15 cellular contexts compared by ENCODE assay signal in genomic region chr5:16544607-16545374, GRCh38.
A peak's percentile ranks its signal among the peaks of the same experiment; 100 is the strongest.
DNase-seq lines count a peak whose midpoint lies in the region; ATAC-seq and TF ChIP-seq lines count a peak whose summit lies in the region.
"Had no signal": no experiment of that assay in that cellular context is flagged by ENCODE, and none has a peak within 500 bp of the region (broad histone marks: within the 10 kb centered on the region; RNA-seq: fewer than 3 reads in every experiment).

No MANE protein-coding gene starts in this region.

- no peaks in the 10 kb centered on the region for H3K79me2 ChIP-seq in trophoblast cell (ENCODE audit: control insufficient read depth, insufficient read depth, low read length, poor library complexity)

- intact Hi-C loops in left ventricle myocardium inferior (cut with micrococcal nuclease), result no loop called here

- no peaks in the 10 kb centered on the region for H3K9me3 ChIP-seq in left ventricle myocardium inferior (replicated peaks)
- no peaks in the 10 kb centered on the region for H3K9me3 ChIP-seq in trophoblast cell (ENCODE audit: insufficient read depth, low read depth, low read length)

- H2BK5ac ChIP-seq in trophoblast cell (ENCODE audit: low read depth, low read length, poor library complexity), result no peak overlapping the region

- H3K27ac ChIP-seq in VCaP (peak overlapping the region; percentile 97), left ventricle myocardium inferior (replicated peaks) (peak overlapping the region; percentile 68), trophoblast cell (ENCODE audit: low read depth, low read length) (no peak overlapping the region)
- H3K27ac ChIP-seq: BLaER1 treated with 17β-estradiol and CSF1 and Interleukin-3, amounts not matched to agents 10 nM and 100 nM; RWPE1 had no signal

- H2BK12ac ChIP-seq in trophoblast cell (ENCODE audit: low read length), result no peak overlapping the region

- no peak overlapping the region for H4K8ac ChIP-seq in trophoblast cell (ENCODE audit: low read depth, low read length)

- no peak overlapping the region for H3K18ac ChIP-seq in trophoblast cell (ENCODE audit: low read length)

- DNase-seq in AG20443 (ENCODE audit: low spot score) (peak; percentile 41), left ventricle myocardium inferior (no peak), trophoblast cell (peak; percentile 16 to 69), inferior parietal cortex (ENCODE audit: extremely low spot score) (no peak), NCI-H1048 (lab: John Stamatoyannopoulos, UW) (no peak), NCI-H2107 treated with DMSO at 0.1 percent for 48 hours (lab: John Stamatoyannopoulos, UW; ENCODE audit: unreplicated experiment) (no peak)
- DNase-seq: aorta; GF-D8; NCI-H1436 treated with DMSO at 0.1 percent for 48 hours; NCI-H345; stimulated activated CD4-positive, alpha-beta T cell treated with anti-CD3 and anti-CD28 coated beads, Interleukin-4, amount 100 ng/mL, for 4 hours had no signal

- no peak for TF ChIP-seq CTCF in VCaP (conservative IDR thresholded peaks at IDR 0.05)
- no peak for TF ChIP-seq CTCF in left ventricle myocardium inferior (IDR thresholded peaks at IDR 0.05; ENCODE audit: borderline replicate concordance)

- no peaks in the 10 kb centered on the region for H3K27me3 ChIP-seq in left ventricle myocardium inferior (ENCODE audit: low read depth)
- no peaks in the 10 kb centered on the region for H3K27me3 ChIP-seq in trophoblast cell (ENCODE audit: insufficient read depth, low read length)
- H3K27me3 ChIP-seq: BLaER1 treated with 17β-estradiol and CSF1 and Interleukin-3, amounts not matched to agents 10 nM and 100 nM had no signal

- no peak overlapping the region for H3K4ac ChIP-seq in trophoblast cell (ENCODE audit: low read depth, low read length)

- no peak overlapping the region for H3K9ac ChIP-seq in trophoblast cell (ENCODE audit: low read length)
- H3K9ac ChIP-seq: BLaER1 treated with 17β-estradiol and CSF1 and Interleukin-3, amounts not matched to agents 10 nM and 100 nM had no signal

- ATAC-seq in HG03432 (IDR thresholded peaks at IDR 0.05; ENCODE audit: unreplicated experiment), result no peak

- H2AFZ ChIP-seq in trophoblast cell (ENCODE audit: insufficient read depth, low read length, poor library complexity), result no peak overlapping the region

- no peak overlapping the region for H3K4me2 ChIP-seq in trophoblast cell (ENCODE audit: low read length)
- H3K4me2 ChIP-seq: BLaER1 treated with 17β-estradiol and CSF1 and Interleukin-3, amounts not matched to agents 10 nM and 100 nM had no signal

- H3K36me3 ChIP-seq in left ventricle myocardium inferior (no peaks in the 10 kb centered on the region), trophoblast cell (ENCODE audit: control insufficient read depth in 1 of 2, insufficient read depth in 2 of 2, low read length in 2 of 2) (no peaks in the 10 kb centered on the region)

- no peak overlapping the region for H4K12ac ChIP-seq in trophoblast cell (ENCODE audit: low read depth, low read length)

- H3K4me3 ChIP-seq in left ventricle myocardium inferior, result no peak overlapping the region
- H3K4me3 ChIP-seq in trophoblast cell (ENCODE audit: low read depth, low read length), result no peak overlapping the region
- H3K4me3 ChIP-seq: BLaER1 treated with 17β-estradiol and CSF1 and Interleukin-3, amounts not matched to agents 10 nM and 100 nM had no signal

- H3K79me1 ChIP-seq in trophoblast cell (ENCODE audit: low read length), result no peaks in the 10 kb centered on the region

- H2BK120ac ChIP-seq in trophoblast cell (ENCODE audit: insufficient read depth, low read length, poor library complexity), result no peak overlapping the region

- peaks cover 82% of the 10 kb centered on the region for H3K4me1 ChIP-seq in left ventricle myocardium inferior
- no peaks in the 10 kb centered on the region for H3K4me1 ChIP-seq in trophoblast cell (ENCODE audit: control insufficient read depth in 1 of 2, insufficient read depth in 2 of 2, low read length in 2 of 2)

- WGBS in trophoblast cell (ENCODE audit: extremely low coverage, insufficient coverage, insufficient read length), result no CpG with 5 or more reads among the region's 4 CpGs

- H3K14ac ChIP-seq in trophoblast cell (ENCODE audit: low read length), result no peak overlapping the region

- H3K23ac ChIP-seq in trophoblast cell (ENCODE audit: low read length), result no peak overlapping the region

- no peak overlapping the region for H2AK5ac ChIP-seq in trophoblast cell (ENCODE audit: low read length)

- no peak overlapping the region for H4K91ac ChIP-seq in trophoblast cell (ENCODE audit: low read depth, low read length)

Comparison
In these comparisons a context has a peak if more than half of its experiments do, and no peak if none do; other contexts are left out.
1. DNase-seq: peak in AG20443 (single experiment) and trophoblast cell (2 of 2); none in left ventricle myocardium inferior (single experiment), inferior parietal cortex (single experiment), NCI-H1048 (single experiment) and NCI-H2107 treated with DMSO at 0.1 percent for 48 hours (single experiment).